12 cellular contexts compared by ENCODE assay signal in genomic region chr10:117804470-117805011, GRCh38.
DNase-seq lines count a peak whose midpoint lies in the region; ATAC-seq and TF ChIP-seq lines count a peak whose summit lies in the region.
"Had no signal": no experiment of that assay in that cellular context is flagged by ENCODE, and none has a peak within 500 bp of the region (broad histone marks: within the 10 kb centered on the region; RNA-seq: fewer than 3 reads in every experiment).

No MANE protein-coding gene starts in this region.

- no peak overlapping the region for H3K4me3 ChIP-seq in BE2C (ENCODE audit: low read depth, low read length)
- H3K4me3 ChIP-seq: hepatocyte had no signal

- TF ChIP-seq CTCF in BE2C (IDR thresholded peaks at IDR 0.05; ENCODE audit: low read depth, low read length), result no peak

- H3K4me1 ChIP-seq in BE2C, result no peaks in the 10 kb centered on the region

- in situ Hi-C loops in KBM-7 (cut with MboI; ENCODE audit: low pct_unique_long_range_greater_than_20kb, low sequenced_read_pairs), result no loop called here

- DNase-seq in DMS 273 (lab: John Stamatoyannopoulos, UW; ENCODE audit: unreplicated experiment) (peak; percentile 87), NCI-H1105 (lab: John Stamatoyannopoulos, UW) (peak; percentile 26), occipital lobe (lab: John Stamatoyannopoulos, UW) (peak; percentile 37), KBM-7 (no peak), BE2C (no peak), Right ventricle myocardium superior (no peak)
- DNase-seq: CD8-positive, alpha-beta T cell; effector memory CD4-positive, alpha-beta T cell had no signal

- ATAC-seq in esophagus mucosa, result peak; percentile 62
- no peak for ATAC-seq in Right ventricle myocardium superior (ENCODE audit: poor library complexity)
- no peak for ATAC-seq in HG03442 (IDR thresholded peaks at IDR 0.05; ENCODE audit: unreplicated experiment)
- ATAC-seq: CD8-positive, alpha-beta T cell; Right ventricle myocardium inferior had no signal

- H3K36me3 ChIP-seq in BE2C, result no peaks in the 10 kb centered on the region

- H3K27me3 ChIP-seq in BE2C, result no peaks in the 10 kb centered on the region
- H3K27me3 ChIP-seq: hepatocyte had no signal

- intact Hi-C loops in Right ventricle myocardium superior (cut with DNase I), result no loop called here

- H3K9me3 ChIP-seq in BE2C, result no peaks in the 10 kb centered on the region

Comparison
In these comparisons a context has a peak if more than half of its experiments do, and no peak if none do; other contexts are left out.
1. DNase-seq: peak in DMS 273 (single experiment), NCI-H1105 (single experiment) and occipital lobe (single experiment); none in KBM-7 (single experiment), BE2C (single experiment) and Right ventricle myocardium superior (single experiment).